Comparison of ENCODE assay signal across 11 cellular contexts in genomic region chr10:5547684-5547933, GRCh38. TPM values are rescaled to one million over a fixed set of nuclear protein-coding genes. Genes with fewer than 3 reads are reported as not detected.
DNase-seq lines count a peak whose midpoint lies in the region; ATAC-seq and TF ChIP-seq lines count a peak whose summit lies in the region.
"Had no signal": no experiment of that assay in that cellular context is flagged by ENCODE, and none has a peak within 500 bp of the region (broad histone marks: within the 10 kb centered on the region; RNA-seq: fewer than 3 reads in every experiment).

No MANE protein-coding gene starts in this region.

- H3K27ac ChIP-seq in right lobe of liver: peak overlapping the region; percentile 13 to 59 (median 34)
- H3K27ac ChIP-seq in subcutaneous abdominal adipose tissue (ENCODE audit: low read depth, low read length): peak overlapping the region; percentile 10

- no peaks in the 10 kb centered on the region for H3K36me3 ChIP-seq in right lobe of liver
- no peaks in the 10 kb centered on the region for H3K36me3 ChIP-seq in subcutaneous abdominal adipose tissue (ENCODE audit: control insufficient read depth in 5 of 5, insufficient read depth in 5 of 5, low read length in 5 of 5)

- H3K4me1 ChIP-seq in right lobe of liver: peaks cover 0 to 37% (median 12%) of the 10 kb centered on the region in 4 donors
- H3K4me1 ChIP-seq in subcutaneous abdominal adipose tissue (ENCODE audit: control insufficient read depth in 5 of 5, insufficient read depth in 5 of 5, low read length in 5 of 5): peaks cover 0 to 42% (median 32%) of the 10 kb centered on the region in 5 donors

- TF ChIP-seq POLR2A in right lobe of liver (IDR thresholded peaks at IDR 0.05): no peak

- peak overlapping the region; percentile 2; the same call in 1 of the 2 replicates for H3K4me3 ChIP-seq in LNCaP clone FGC (ENCODE audit: low read depth, low read length)
- no peak overlapping the region for H3K4me3 ChIP-seq in choroid plexus epithelial cell (ENCODE audit: low read depth, low read length)
- no peak overlapping the region for H3K4me3 ChIP-seq in right lobe of liver
- H3K4me3 ChIP-seq in subcutaneous abdominal adipose tissue (ENCODE audit: low read depth in 1 of 5, low read length in 5 of 5): peak overlapping the region; percentile 46 to 62 (median 50)

- peak in 1 of 4 donors; percentile 15 for ATAC-seq in right lobe of liver

- no peak for TF ChIP-seq CTCF in LNCaP clone FGC (IDR thresholded peaks at IDR 0.05; ENCODE audit: control insufficient read depth, extremely low read depth, insufficient read depth)
- no peak for TF ChIP-seq CTCF in choroid plexus epithelial cell (conservative IDR thresholded peaks at IDR 0.05; ENCODE audit: low read depth, low read length)
- TF ChIP-seq CTCF in right lobe of liver (IDR thresholded peaks at IDR 0.05): no peak

- H3K9me3 ChIP-seq in right lobe of liver: no peaks in the 10 kb centered on the region
- peaks cover 0 to 4% (median under 1%) of the 10 kb centered on the region in 5 donors for H3K9me3 ChIP-seq in subcutaneous abdominal adipose tissue (ENCODE audit: control insufficient read depth in 5 of 5, low read length in 5 of 5)

- intact Hi-C loops in right lobe of liver (cut with DNase I): no loop called here
- intact Hi-C loops in head of caudate nucleus (cut with DNase I): no loop called here

- 18% methylated on average over 2 of the region's 4 CpGs for WGBS in right lobe of liver (ENCODE audit: insufficient coverage, low coverage, low lambda C conversion rate, missing lambda C conversion rate)

- DNase-seq in LNCaP clone FGC (ENCODE audit: low read depth) (no peak), choroid plexus epithelial cell (ENCODE audit: low read depth) (peak; percentile 46), right lobe of liver (peak in 1 of 3 donors; percentile 37), NCI-H1092 (lab: John Stamatoyannopoulos, UW) (no peak), LoVo (ENCODE audit: low spot score) (no peak), T-helper 1 cell (no peak), head of caudate nucleus (no peak)
- DNase-seq: activated CD4-positive, CD25-positive, alpha-beta regulatory T cell; RPMI8226 had no signal

- peak overlapping the region in 3 of 5 donors; percentile 28 to 53 (median 32) for H3K9ac ChIP-seq in subcutaneous abdominal adipose tissue (ENCODE audit: low read length in 5 of 5)

- H3K27me3 ChIP-seq in right lobe of liver (no peaks in the 10 kb centered on the region), subcutaneous abdominal adipose tissue (ENCODE audit: control insufficient read depth in 5 of 5, insufficient read depth in 4 of 5, low read length in 5 of 5) (no peaks in the 10 kb centered on the region)

RNA-seq across cellular contexts. Expression of gene CALML3, which starts 22.8 kb away (rescaled TPM):
- under 1 TPM in 1 of 6 experiments, not detected in 5; 0.22 TPM for total RNA-seq in right lobe of liver
- total RNA-seq: posterior vena cava had no signal

RNA-seq across cellular contexts. Expression of gene CALML5, which starts 48.2 kb away (rescaled TPM):
- not detected for total RNA-seq in right lobe of liver
- total RNA-seq: posterior vena cava had no signal

Comparison
In these comparisons a context has a peak if more than half of its experiments do, and no peak if none do; other contexts are left out.
1. H3K4me3 ChIP-seq: peak in LNCaP clone FGC (single experiment) and subcutaneous abdominal adipose tissue (5 of 5); none in choroid plexus epithelial cell (single experiment) and right lobe of liver (0 of 3).